ENCODE assay signal across 23 cellular contexts in genomic region chr9:138114501-138115245, GRCh38.
"Had no signal": no experiment of that assay in that cellular context is flagged by ENCODE, and none has a peak within 500 bp of the region (broad histone marks: within the 10 kb centered on the region; RNA-seq: fewer than 3 reads in every experiment).

No MANE protein-coding gene starts in this region.

- H3K27ac ChIP-seq: lower lobe of right lung, spleen had no signal

- FAIRE-seq: colon, frontal cortex, keratinocyte had no signal

- H3K4me3 ChIP-seq: lower lobe of right lung, spleen had no signal

- H3K36me3 ChIP-seq: lower lobe of right lung, spleen had no signal

- H3K4me1 ChIP-seq: lower lobe of right lung, spleen had no signal

- ATAC-seq: activated naive CD4-positive, alpha-beta T cell treated with anti-CD3 and anti-CD28 coated beads, Interleukin-2, amount 50 U/mL, for 72 hours; activated T-cell treated with anti-CD3 and anti-CD28 coated beads, Interleukin-2, amount 50 U/mL, for 72 hours; esophagus mucosa; lower lobe of right lung; T-helper 17 cell had no signal

- H3K9me3 ChIP-seq: lower lobe of right lung, spleen had no signal

- DNase-seq: activated CD4-positive, alpha-beta memory T cell treated with anti-CD3 and anti-CD28 coated beads for 36 hours; activated CD4-positive, alpha-beta T cell treated with anti-CD3 and anti-CD28 coated beads for 48 hours; activated CD4-positive, CD25-positive, alpha-beta regulatory T cell; activated gamma-delta T cell; activated T-cell treated with anti-CD3 and anti-CD28 coated beads, Interleukin-2, amount 50 U/mL, for 72 hours; aorta; effector memory CD4-positive, alpha-beta T cell; hypothalamus; lower lobe of right lung; mesendoderm; naive B cell; occipital lobe; retina; stimulated activated CD4-positive, alpha-beta T cell treated with anti-CD3 and anti-CD28 coated beads, Interleukin-4, amount 100 ng/mL, for 1 hour; stimulated activated naive CD4-positive, alpha-beta T cell treated with Interleukin-2 at 50 U/mL for 16 hours; SW 1271; T-helper 17 cell had no signal
